ENCODE assay signal across 8 cellular contexts in the genomic region with DNA sequence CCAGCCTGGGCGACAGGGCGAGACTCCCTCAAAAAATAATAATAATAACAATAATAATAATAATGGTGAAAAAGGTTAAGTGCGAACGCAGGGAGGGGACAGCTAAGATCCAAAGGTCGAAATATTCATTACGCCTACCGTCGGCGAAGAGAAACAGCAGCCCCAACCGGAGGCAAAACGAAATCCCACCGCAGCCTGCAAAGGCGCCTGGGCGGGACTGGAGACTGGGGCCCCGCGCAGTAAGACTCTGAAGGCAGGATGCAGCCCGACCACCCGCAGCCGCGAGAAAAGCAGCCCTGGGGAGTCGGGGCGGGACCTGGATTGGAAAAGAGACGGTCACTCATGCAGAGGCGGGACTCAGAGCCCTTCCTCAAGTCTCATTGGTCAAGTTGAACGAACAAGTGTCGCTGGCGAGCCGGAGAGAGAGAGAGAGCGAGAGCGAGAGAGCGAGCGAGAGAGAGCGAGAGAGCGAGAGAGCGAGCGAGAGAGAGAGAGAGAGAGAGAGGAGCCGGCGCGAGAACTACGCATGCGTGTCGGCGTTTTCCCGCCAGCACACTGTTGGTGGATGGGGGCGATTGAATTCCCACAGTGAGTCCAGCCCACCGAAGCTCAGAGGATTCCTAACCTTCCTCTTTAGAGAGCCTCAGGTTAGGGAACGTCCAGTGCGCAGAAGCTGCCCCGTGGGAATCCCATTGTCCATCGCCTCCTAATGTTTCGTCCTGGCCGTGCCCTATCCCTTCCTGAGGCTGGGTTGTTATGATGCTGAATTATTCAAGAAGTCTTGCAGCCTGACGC. TPM values are rescaled to one million over a fixed set of nuclear protein-coding genes. Genes with fewer than 3 reads are reported as not detected.
DNase-seq lines count a peak whose midpoint lies in the region; ATAC-seq, FAIRE-seq and TF ChIP-seq lines count a peak whose summit lies in the region.

No MANE protein-coding gene starts in this region.

- H3K27ac ChIP-seq in H1 (ENCODE audit: low read depth, low read length) (peak overlapping the region; percentile 79), mesendoderm (ENCODE audit: low read depth, low read length) (peak overlapping the region; percentile 53)

- no peak for FAIRE-seq in H1 (lab: Jason Lieb, UNC)

- H2BK20ac ChIP-seq in H1 (ENCODE audit: low read length) = peak overlapping the region; percentile 61; the same call in 1 of the 2 replicates

- in situ Hi-C loops in Caki2 (cut with HindIII; ENCODE audit: low pct_unique_long_range_greater_than_20kb, low sequenced_read_pairs) = no loop called here

- CTCF ChIA-PET in H1 (lab: Charles Lee; ENCODE audit: partially characterized antibody) = interaction anchor here (0.9 to 15.2 kb wide), 6 partner anchors 26 to 78 kb away, joined by 3 to 227 read pairs (median 4); a partner anchor contains a TSS

- H2BK12ac ChIP-seq in H1 (ENCODE audit: low read depth, low read length) = no peak overlapping the region; the same call in 1 of the 2 replicates

- H3K4me1 ChIP-seq in H1 (replicated peaks in 1 of 4; ENCODE audit: control insufficient read depth in 3 of 4, insufficient read depth in 4 of 4, low read length in 3 of 4) (peaks cover 0 to 4% (median 1%) of the 10 kb centered on the region in 4 experiments; a peak in 2 of 7 replicates), mesendoderm (ENCODE audit: control insufficient read depth, low read depth, low read length) (no peaks in the 10 kb centered on the region)

- peak overlapping the region; percentile 38 for H4K5ac ChIP-seq in H1 (ENCODE audit: insufficient read length, low read depth, low read length)
- H4K5ac ChIP-seq in mesendoderm (ENCODE audit: low read length) = no peak overlapping the region

- H3K23me2 ChIP-seq in H1 (ENCODE audit: low read depth, low read length) = peaks cover 5% of the 10 kb centered on the region; the same call in 1 of the 2 replicates

- peak in 2 of 3 experiments; percentile 20 to 21; a peak in 2 of 4 replicates for TF ChIP-seq CTCF in H1 (IDR thresholded peaks at IDR 0.05; ENCODE audit: control extremely low read depth in 1 of 3, insufficient read depth in 1 of 3, low read depth in 1 of 3, low read length in 3 of 3)

- H3K79me2 ChIP-seq in H1 (ENCODE audit: control insufficient read depth in 1 of 2, insufficient read depth in 2 of 2, low read length in 2 of 2) (no peaks in the 10 kb centered on the region), mesendoderm (ENCODE audit: control insufficient read depth, insufficient read depth, low read length) (no peaks in the 10 kb centered on the region)

- peak in 1 of 2 experiments; percentile 76; a peak in 1 of 3 replicates for TF ChIP-seq EP300 in H1 (IDR thresholded peaks at IDR 0.05; ENCODE audit: borderline replicate concordance in 1 of 2, low read depth in 2 of 2, low read length in 2 of 2)

- H3K56ac ChIP-seq in H1 (replicated peaks; ENCODE audit: insufficient read length, low read depth, low read length) (no peak overlapping the region), mesendoderm (ENCODE audit: low read length) (peak overlapping the region; percentile 95)

- peak; percentile 79 to 96 for TF ChIP-seq POLR2A in H1 (IDR thresholded peaks at IDR 0.05; ENCODE audit: control extremely low read depth in 1 of 2, low read depth in 2 of 2, low read length in 2 of 2)

- peak overlapping the region; percentile 88 for H2BK5ac ChIP-seq in H1 (ENCODE audit: low read depth, low read length)
- peak overlapping the region; percentile 84 for H2BK5ac ChIP-seq in mesendoderm (ENCODE audit: low read length)

- peaks cover 0 to 14% (median 4%) of the 10 kb centered on the region in 4 experiments; a peak in 2 of 7 replicates for H3K27me3 ChIP-seq in H1 (replicated peaks in 1 of 4; ENCODE audit: control insufficient read depth in 3 of 4, extremely low read depth in 1 of 4, insufficient read depth in 3 of 4, low read length in 3 of 4)
- no peaks in the 10 kb centered on the region for H3K27me3 ChIP-seq in mesendoderm (ENCODE audit: insufficient read depth, low read length, poor library complexity)

- H2AK5ac ChIP-seq in H1 (ENCODE audit: low read depth, low read length) = no peak overlapping the region
- H2AK5ac ChIP-seq in mesendoderm (ENCODE audit: low read length) = no peak overlapping the region

- no peak overlapping the region for H3K14ac ChIP-seq in H1 (ENCODE audit: insufficient read length)

- POLR2A ChIA-PET in H1 (lab: Charles Lee; ENCODE audit: partially characterized antibody) = interaction anchor here (0.8 to 4.1 kb wide), 18 partner anchors 12 to 585 kb away, joined by 3 to 20 read pairs (median 4); a partner anchor contains a TSS

- H4K8ac ChIP-seq in H1 (ENCODE audit: extremely low read depth, insufficient read depth, low read length) (peak overlapping the region; percentile 79; the same call in 1 of the 2 replicates), mesendoderm (ENCODE audit: low read depth, low read length) (no peak overlapping the region)

- H2AFZ ChIP-seq in H1 (ENCODE audit: low read length) = no peak overlapping the region

- peak in 1 of 2 experiments; percentile 24; a peak in 2 of 4 replicates for TF ChIP-seq RAD21 in H1 (IDR thresholded peaks at IDR 0.05 in 1 of 2, conservative IDR thresholded peaks at IDR 0.05 in 1 of 2; ENCODE audit: low read depth in 2 of 2, low read length in 2 of 2)

- H3K18ac ChIP-seq in H1 (ENCODE audit: extremely low read depth, low read length) = peak overlapping the region; percentile 100
- H3K18ac ChIP-seq in mesendoderm (ENCODE audit: low read length) = peak overlapping the region; percentile 69

- peaks cover 0 to 9% (median 2%) of the 10 kb centered on the region in 4 experiments; a peak in 2 of 8 replicates for H3K36me3 ChIP-seq in H1 (ENCODE audit: control insufficient read depth in 2 of 4, insufficient read depth in 4 of 4, low read length in 3 of 4)
- no peaks in the 10 kb centered on the region for H3K36me3 ChIP-seq in mesendoderm (ENCODE audit: control insufficient read depth, insufficient read depth, low read length)

- peak; percentile 99 for DNase-seq in Caki2 (ENCODE audit: low read depth)
- DNase-seq in HT-29 (ENCODE audit: low spot score) = peak; percentile 92
- DNase-seq in NK-92 treated with Interleukin-12 subunit alpha and Interleukin-12 subunit beta, amount 100 ng/mL, for 24 hours (lab: John Stamatoyannopoulos, UW) = peak; percentile 99
- peak; percentile 84 to 89 for DNase-seq in activated CD8-positive, alpha-beta memory T cell treated with anti-CD3 and anti-CD28 coated beads for 4 hours (ENCODE audit: low read depth in 2 of 2)
- peak; percentile 96 to 97 for DNase-seq in H1 (ENCODE audit: low read depth in 1 of 2, low spot score in 2 of 2)
- DNase-seq in mesendoderm = peak; percentile 100
- DNase-seq in stimulated activated CD8-positive, alpha-beta memory T cell treated with anti-CD3 and anti-CD28 coated beads, Interleukin-12 subunit alpha, Interleukin-12 subunit beta, amount 100 ng/mL, for 4 hours (ENCODE audit: low read depth) = peak; percentile 80

- H3K9me3 ChIP-seq in H1 (ENCODE audit: insufficient read depth in 2 of 2, low read depth in 1 of 2, low read length in 1 of 2) = no peaks in the 10 kb centered on the region

- peak overlapping the region; percentile 88 for H4K91ac ChIP-seq in H1 (replicated peaks; ENCODE audit: insufficient read length, low read length)

- H2BK15ac ChIP-seq in H1 (ENCODE audit: low read length) (0 out of 2 replicates have a peak overlapping the region, but pooled peaks have one; percentile 9), mesendoderm (replicated peaks; ENCODE audit: low read depth) (no peak overlapping the region)

- H3K4me3 ChIP-seq in H1 (ENCODE audit: extremely low read depth in 1 of 4, insufficient read depth in 2 of 4, low read depth in 3 of 4, low read length in 4 of 4) (peak overlapping the region; percentile 50 to 58 (median 56)), mesendoderm (ENCODE audit: low read length) (peak overlapping the region; percentile 58)

- peak overlapping the region; percentile 59 to 73 for H3K4me2 ChIP-seq in H1 (ENCODE audit: insufficient read depth in 1 of 2, low read depth in 2 of 2, low read length in 2 of 2)
- H3K4me2 ChIP-seq in mesendoderm (ENCODE audit: low read length) = peak overlapping the region; percentile 66

- H2BK120ac ChIP-seq in H1 (replicated peaks; ENCODE audit: low read depth, low read length) (no peak overlapping the region), mesendoderm (ENCODE audit: low read depth, low read length) (no peak overlapping the region)

- ATAC-seq in GM21360 (IDR thresholded peaks at IDR 0.05; ENCODE audit: unreplicated experiment) = peak; percentile 77

- H3K79me1 ChIP-seq in H1 (ENCODE audit: low read depth, low read length) (no peaks in the 10 kb centered on the region), mesendoderm (ENCODE audit: low read length) (no peaks in the 10 kb centered on the region)

- H3K9ac ChIP-seq in H1 (replicated peaks in 1 of 4; ENCODE audit: extremely low read depth in 1 of 4, low read depth in 3 of 4, low read length in 3 of 4) (peak overlapping the region; percentile 73 to 80 (median 76)), mesendoderm (ENCODE audit: low read length) (peak overlapping the region; percentile 87)

- H3K4ac ChIP-seq in H1 (replicated peaks; ENCODE audit: insufficient read length, low read depth, low read length) (no peak overlapping the region), mesendoderm (ENCODE audit: low read depth, low read length) (peak overlapping the region; percentile 76)

- no peak overlapping the region for H3K23ac ChIP-seq in H1 (ENCODE audit: insufficient read length)
- H3K23ac ChIP-seq in mesendoderm (ENCODE audit: low read length) = peak overlapping the region; percentile 66

- H4K20me1 ChIP-seq in H1 (replicated peaks in 1 of 2; ENCODE audit: control insufficient read depth in 1 of 2, insufficient read depth in 2 of 2, low read length in 2 of 2) = peaks cover 0 to 2% of the 10 kb centered on the region in 2 experiments

- 1% methylated on average over 43 of the region's 53 CpGs; no CpG with 5 or more reads in 1 of the 2 experiments for WGBS in H1 (ENCODE audit: extremely low coverage in 1 of 2, insufficient coverage in 1 of 2, insufficient read length in 1 of 2, insufficient replicate concordance in 2 of 2, low coverage in 1 of 2, low lambda C conversion rate in 2 of 2, missing lambda C conversion rate in 1 of 2), 2 experiments
- WGBS in mesendoderm (ENCODE audit: extremely low coverage, insufficient coverage, low lambda C conversion rate) = no CpG with 5 or more reads among the region's 53 CpGs

RNA-seq across cellular contexts. Expression of a gene that starts 10.7 kb away (rescaled TPM):
- total RNA-seq in Caki2 (2014; rRNA removed; shearing (Covaris generic); ENCODE audit: low replicate concordance) = 4.3 and 7.1 TPM in 2 replicates
- total RNA-seq in HT-29 (2014; rRNA removed; shearing (Covaris generic)) = 8.6 and 12.6 TPM in 2 replicates
- total RNA-seq in H1 (2021; fragmentation: NEBNext Ultra II Directional; extraction: Animal tissue kit (Norgen Biotek cat#: 25700)) = 52.2 and 55.4 TPM in 2 replicates
- polyA plus RNA-seq in H1 (2011; rRNA removed) = 22.8 and 39.1 TPM in 2 replicates
- polyA plus RNA-seq in H1 (2011; cell fraction: cytosol; rRNA removed) = 16.5 TPM
- polyA plus RNA-seq in H1 (2011; cell fraction: nucleus; rRNA removed) = 58.2 TPM
- 39.5 to 52.0 TPM (median 47.1 TPM) in 4 replicates for polyA plus RNA-seq in H1 (2012, experiment 1 of 2)
- 47.8 TPM for polyA plus RNA-seq in H1 (2012, experiment 2 of 2)
- 38.5 TPM for polyA plus RNA-seq in H1 (2013, experiment 1 of 2)
- polyA plus RNA-seq in H1 (2013, experiment 2 of 2) = 41.8 TPM
- 8.3 and 11.1 TPM in 2 replicates for polyA minus RNA-seq in H1 (2011; rRNA and poly(A)+ RNA removed)
- polyA minus RNA-seq in H1 (2011; cell fraction: cytosol; rRNA and poly(A)+ RNA removed) = 22.6 TPM
- 19.6 TPM for polyA minus RNA-seq in H1 (2011; cell fraction: nucleus; rRNA and poly(A)+ RNA removed)
- polyA plus RNA-seq in mesendoderm (2013, experiment 1 of 2) = 28.0 TPM
- 27.0 TPM for polyA plus RNA-seq in mesendoderm (2013, experiment 2 of 2)

RNA-seq across cellular contexts. Expression of a gene that starts 17.6 kb away (rescaled TPM):
- total RNA-seq in Caki2 (2014; rRNA removed; shearing (Covaris generic); ENCODE audit: low replicate concordance) = 52.5 and 77.8 TPM in 2 replicates
- total RNA-seq in HT-29 (2014; rRNA removed; shearing (Covaris generic)) = 112 and 114 TPM in 2 replicates
- total RNA-seq in H1 (2021; fragmentation: NEBNext Ultra II Directional; extraction: Animal tissue kit (Norgen Biotek cat#: 25700)) = 48.9 and 50.0 TPM in 2 replicates
- 143 and 151 TPM in 2 replicates for polyA plus RNA-seq in H1 (2011; rRNA removed)
- polyA plus RNA-seq in H1 (2011; cell fraction: cytosol; rRNA removed) = 87.8 TPM
- 85.4 TPM for polyA plus RNA-seq in H1 (2011; cell fraction: nucleus; rRNA removed)
- 44.1 to 56.0 TPM (median 54.1 TPM) in 4 replicates for polyA plus RNA-seq in H1 (2012, experiment 1 of 2)
- 104 TPM for polyA plus RNA-seq in H1 (2012, experiment 2 of 2)
- polyA plus RNA-seq in H1 (2013, experiment 1 of 2) = 63.7 TPM
- 73.0 TPM for polyA plus RNA-seq in H1 (2013, experiment 2 of 2)
- 54.5 and 60.6 TPM in 2 replicates for polyA minus RNA-seq in H1 (2011; rRNA and poly(A)+ RNA removed)
- polyA minus RNA-seq in H1 (2011; cell fraction: cytosol; rRNA and poly(A)+ RNA removed) = 35.5 TPM
- polyA minus RNA-seq in H1 (2011; cell fraction: nucleus; rRNA and poly(A)+ RNA removed) = 21.9 TPM
- 51.3 TPM for polyA plus RNA-seq in mesendoderm (2013, experiment 1 of 2)
- polyA plus RNA-seq in mesendoderm (2013, experiment 2 of 2) = 49.6 TPM

RNA-seq across cellular contexts. Expression of a gene that starts 28.7 kb away (rescaled TPM):
- 30.8 and 32.8 TPM in 2 replicates for total RNA-seq in Caki2 (2014; rRNA removed; shearing (Covaris generic); ENCODE audit: low replicate concordance)
- total RNA-seq in HT-29 (2014; rRNA removed; shearing (Covaris generic)) = 29.3 and 35.2 TPM in 2 replicates
- total RNA-seq in H1 (2021; fragmentation: NEBNext Ultra II Directional; extraction: Animal tissue kit (Norgen Biotek cat#: 25700)) = 58.2 and 62.2 TPM in 2 replicates
- polyA plus RNA-seq in H1 (2011; rRNA removed) = 76.0 and 98.8 TPM in 2 replicates
- polyA plus RNA-seq in H1 (2011; cell fraction: cytosol; rRNA removed) = 73.0 TPM
- 458 TPM for polyA plus RNA-seq in H1 (2011; cell fraction: nucleus; rRNA removed)
- 49.9 to 84.8 TPM (median 77.3 TPM) in 4 replicates for polyA plus RNA-seq in H1 (2012, experiment 1 of 2)
- polyA plus RNA-seq in H1 (2012, experiment 2 of 2) = 31.5 TPM
- 59.7 TPM for polyA plus RNA-seq in H1 (2013, experiment 1 of 2)
- polyA plus RNA-seq in H1 (2013, experiment 2 of 2) = 53.7 TPM
- polyA minus RNA-seq in H1 (2011; rRNA and poly(A)+ RNA removed) = 74.1 and 100 TPM in 2 replicates
- polyA minus RNA-seq in H1 (2011; cell fraction: cytosol; rRNA and poly(A)+ RNA removed) = 37.4 TPM
- polyA minus RNA-seq in H1 (2011; cell fraction: nucleus; rRNA and poly(A)+ RNA removed) = 107 TPM
- polyA plus RNA-seq in mesendoderm (2013, experiment 1 of 2) = 51.4 TPM
- polyA plus RNA-seq in mesendoderm (2013, experiment 2 of 2) = 48.2 TPM

RNA-seq across cellular contexts. Expression of a gene that starts 32.7 kb away (rescaled TPM):
- 0.06 and 0.84 TPM in 2 replicates for total RNA-seq in Caki2 (2014; rRNA removed; shearing (Covaris generic); ENCODE audit: low replicate concordance)
- total RNA-seq in HT-29 (2014; rRNA removed; shearing (Covaris generic)) = 4.3 and 6.4 TPM in 2 replicates
- 5.5 and 6.4 TPM in 2 replicates for total RNA-seq in H1 (2021; fragmentation: NEBNext Ultra II Directional; extraction: Animal tissue kit (Norgen Biotek cat#: 25700))
- polyA plus RNA-seq in H1 (2011; rRNA removed) = 7.3 and 8.8 TPM in 2 replicates
- polyA plus RNA-seq in H1 (2011; cell fraction: cytosol; rRNA removed) = 8.3 TPM
- polyA plus RNA-seq in H1 (2011; cell fraction: nucleus; rRNA removed) = 41.0 TPM
- polyA plus RNA-seq in H1 (2012, experiment 1 of 2) = 6.4 to 8.9 TPM (median 6.9 TPM) in 4 replicates
- 3.6 TPM for polyA plus RNA-seq in H1 (2012, experiment 2 of 2)
- 4.6 TPM for polyA plus RNA-seq in H1 (2013, experiment 1 of 2)
- 4.7 TPM for polyA plus RNA-seq in H1 (2013, experiment 2 of 2)
- 4.7 and 8.4 TPM in 2 replicates for polyA minus RNA-seq in H1 (2011; rRNA and poly(A)+ RNA removed)
- 2.5 TPM for polyA minus RNA-seq in H1 (2011; cell fraction: cytosol; rRNA and poly(A)+ RNA removed)
- 7.1 TPM for polyA minus RNA-seq in H1 (2011; cell fraction: nucleus; rRNA and poly(A)+ RNA removed)
- 1.5 TPM for polyA plus RNA-seq in mesendoderm (2013, experiment 1 of 2)
- 1.4 TPM for polyA plus RNA-seq in mesendoderm (2013, experiment 2 of 2)

RNA-seq across cellular contexts. Expression of a gene that starts 36.1 kb away (rescaled TPM):
- total RNA-seq in Caki2 (2014; rRNA removed; shearing (Covaris generic); ENCODE audit: low replicate concordance) = 152 and 172 TPM in 2 replicates
- 72.2 and 86.8 TPM in 2 replicates for total RNA-seq in HT-29 (2014; rRNA removed; shearing (Covaris generic))
- total RNA-seq in H1 (2021; fragmentation: NEBNext Ultra II Directional; extraction: Animal tissue kit (Norgen Biotek cat#: 25700)) = 47.9 and 55.0 TPM in 2 replicates
- polyA plus RNA-seq in H1 (2011; rRNA removed) = 131 and 161 TPM in 2 replicates
- polyA plus RNA-seq in H1 (2011; cell fraction: cytosol; rRNA removed) = 108 TPM
- 98.3 TPM for polyA plus RNA-seq in H1 (2011; cell fraction: nucleus; rRNA removed)
- 52.9 to 74.3 TPM (median 71.2 TPM) in 4 replicates for polyA plus RNA-seq in H1 (2012, experiment 1 of 2)
- polyA plus RNA-seq in H1 (2012, experiment 2 of 2) = 106 TPM
- polyA plus RNA-seq in H1 (2013, experiment 1 of 2) = 37.2 TPM
- 36.4 TPM for polyA plus RNA-seq in H1 (2013, experiment 2 of 2)
- 39.0 and 48.9 TPM in 2 replicates for polyA minus RNA-seq in H1 (2011; rRNA and poly(A)+ RNA removed)
- polyA minus RNA-seq in H1 (2011; cell fraction: cytosol; rRNA and poly(A)+ RNA removed) = 31.5 TPM
- polyA minus RNA-seq in H1 (2011; cell fraction: nucleus; rRNA and poly(A)+ RNA removed) = 29.7 TPM
- 40.8 TPM for polyA plus RNA-seq in mesendoderm (2013, experiment 1 of 2)
- 40.6 TPM for polyA plus RNA-seq in mesendoderm (2013, experiment 2 of 2)

Comparison
In these comparisons a context has a peak if more than half of its experiments do, and no peak if none do; other contexts are left out.
1. Peak in every context shown above with its lines: DNase-seq, ATAC-seq, H3K4me3 ChIP-seq and H3K27ac ChIP-seq.